In the genomic region with DNA sequence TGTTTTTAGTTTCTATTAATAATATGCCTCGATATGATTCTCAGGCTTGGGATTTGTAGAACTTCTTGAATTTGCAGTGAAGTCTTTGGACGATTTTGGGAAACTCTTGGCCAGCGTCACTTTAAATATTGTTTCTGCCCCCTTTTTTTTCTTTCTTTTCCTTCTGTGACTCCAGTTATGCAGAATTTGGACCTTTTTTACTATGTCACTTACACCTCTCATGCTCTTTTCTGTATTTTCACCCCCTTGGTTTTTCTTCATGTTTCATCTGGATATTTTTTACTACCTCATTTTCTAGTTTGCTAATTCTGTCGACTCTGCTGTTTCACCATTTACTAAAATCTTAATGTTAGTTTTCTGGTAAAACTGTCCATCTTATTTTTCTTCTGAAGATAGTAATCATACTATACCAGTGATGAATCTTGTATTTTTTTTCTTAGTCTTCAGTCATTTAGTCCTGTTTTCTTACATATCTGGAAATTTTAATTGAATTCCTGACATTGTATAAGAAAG, we compare ENCODE assay signal across 2 cellular contexts.
A peak's percentile ranks its signal among the peaks of the same experiment; 100 is the strongest.
TF ChIP-seq lines count a peak whose summit lies in the region.

No MANE protein-coding gene starts in this region.

TF ChIP-seq in HEK293, 187 proteins besides CTCF, POLR2A, EP300 and RAD21:
- TF ChIP-seq ZNF624 (tag by site-specific recombination; IDR thresholded peaks at IDR 0.05) (no peak), ZNF133 (tag by site-specific recombination; IDR thresholded peaks at IDR 0.05) (peak; percentile 93), ZNF521 (tag by site-specific recombination; IDR thresholded peaks at IDR 0.05) (no peak), WT1 (tag by site-specific recombination; IDR thresholded peaks at IDR 0.05) (no peak), GLI4 (tag by site-specific recombination; IDR thresholded peaks at IDR 0.05) (no peak), EGR2 (tag by site-specific recombination; IDR thresholded peaks at IDR 0.05; ENCODE audit: low read depth) (no peak)

TF ChIP-seq in K562, 482 proteins besides CTCF, POLR2A, EP300 and RAD21 (continues in another document):
- TF ChIP-seq U2AF2 (optimal IDR thresholded peaks at IDR 0.05; ENCODE audit: low read depth, low read length) (no peak), ZNF174 (CRISPR knock-in tag; IDR thresholded peaks at IDR 0.05) (no peak), PML (IDR thresholded peaks at IDR 0.05; ENCODE audit: low read length) (no peak), MEIS2 (IDR thresholded peaks at IDR 0.05; ENCODE audit: partially characterized antibody) (no peak), BACH1 (tag; IDR thresholded peaks at IDR 0.05) (no peak), MXI1 (IDR thresholded peaks at IDR 0.05; ENCODE audit: low read depth, low read length) (no peak), ZNF583 (CRISPR knock-in tag; IDR thresholded peaks at IDR 0.05) (no peak), ELF4 (CRISPR knock-in tag; IDR thresholded peaks at IDR 0.05) (no peak), HNRNPUL1 (IDR thresholded peaks at IDR 0.05; ENCODE audit: low read length) (no peak), ZNF121 (CRISPR knock-in tag; conservative IDR thresholded peaks at IDR 0.05) (no peak), GATAD2A (IDR thresholded peaks at IDR 0.05) (no peak), IFI16 (CRISPR knock-in tag; IDR thresholded peaks at IDR 0.05) (no peak), GABPA (tag; conservative IDR thresholded peaks at IDR 0.05; ENCODE audit: low read depth) (no peak), EP400 (IDR thresholded peaks at IDR 0.05) (peak; percentile 24; the same call in 1 of the 2 replicates), MYNN (IDR thresholded peaks at IDR 0.05) (no peak), MYNN (CRISPR knock-in tag; IDR thresholded peaks at IDR 0.05) (no peak), MAFG (tag; conservative IDR thresholded peaks at IDR 0.05) (peak; percentile 78), TBP (optimal IDR thresholded peaks at IDR 0.05; ENCODE audit: low read depth, low read length) (no peak), KHSRP (IDR thresholded peaks at IDR 0.05) (0 out of 2 replicates have a peak, but pooled peaks have one; percentile 9), ZNF224 (CRISPR knock-in tag; IDR thresholded peaks at IDR 0.05) (no peak), ZNF316 (IDR thresholded peaks at IDR 0.05) (peak; percentile 97), ZNF778 (CRISPR knock-in tag; IDR thresholded peaks at IDR 0.05) (no peak), NFATC3 (IDR thresholded peaks at IDR 0.05) (no peak), PHF8 (IDR thresholded peaks at IDR 0.05; ENCODE audit: borderline replicate concordance, low read length) (no peak), TSC22D4 (tag; IDR thresholded peaks at IDR 0.05) (no peak), TOE1 (IDR thresholded peaks at IDR 0.05; ENCODE audit: borderline replicate concordance) (no peak), TOE1 (CRISPR knock-in tag; IDR thresholded peaks at IDR 0.05; ENCODE audit: borderline replicate concordance, low read depth) (no peak), NUFIP1 (IDR thresholded peaks at IDR 0.05; ENCODE audit: partially characterized antibody) (no peak), CXXC5 (CRISPR knock-in tag; IDR thresholded peaks at IDR 0.05) (no peak), PHB2 (IDR thresholded peaks at IDR 0.05; ENCODE audit: low read depth) (0 out of 2 replicates have a peak, but pooled peaks have one; percentile 28), RBBP5 (IDR thresholded peaks at IDR 0.05; ENCODE audit: borderline replicate concordance, insufficient read depth, low read length, poor library complexity, severe bottlenecking) (no peak), SIN3B (IDR thresholded peaks at IDR 0.05; ENCODE audit: low read depth) (no peak), RBM39 (optimal IDR thresholded peaks at IDR 0.05; ENCODE audit: low read depth, low read length) (no peak), THRAP3 (IDR thresholded peaks at IDR 0.05; ENCODE audit: borderline replicate concordance) (peak; percentile 58; the same call in 1 of the 2 replicates), MAFF (IDR thresholded peaks at IDR 0.05; ENCODE audit: low read length) (peak; percentile 44; the same call in 1 of the 2 replicates), ZNF165 (CRISPR knock-in tag; IDR thresholded peaks at IDR 0.05; ENCODE audit: borderline replicate concordance) (no peak), MEF2A (IDR thresholded peaks at IDR 0.05; ENCODE audit: control insufficient read depth, low read depth, low read length) (no peak), ZNF3 (CRISPR knock-in tag; IDR thresholded peaks at IDR 0.05) (no peak), SMARCA4 (IDR thresholded peaks at IDR 0.05) (no peak), NONO (IDR thresholded peaks at IDR 0.05; ENCODE audit: low read depth in 2 of 2, low read length in 1 of 2) (no peak), ZNF75A (CRISPR knock-in tag; IDR thresholded peaks at IDR 0.05) (no peak), DIDO1 (tag; IDR thresholded peaks at IDR 0.05; ENCODE audit: low read depth) (no peak), CHCHD3 (CRISPR knock-in tag; IDR thresholded peaks at IDR 0.05) (no peak), RBM25 (IDR thresholded peaks at IDR 0.05; ENCODE audit: low read depth, low read length, severe bottlenecking) (no peak), LARP7 (IDR thresholded peaks at IDR 0.05) (0 out of 2 replicates have a peak, but pooled peaks have one; percentile 64), RBM22 (IDR thresholded peaks at IDR 0.05; ENCODE audit: low read depth, low read length, poor library complexity, severe bottlenecking) (no peak)
- TF ChIP-seq, protein P1, sequence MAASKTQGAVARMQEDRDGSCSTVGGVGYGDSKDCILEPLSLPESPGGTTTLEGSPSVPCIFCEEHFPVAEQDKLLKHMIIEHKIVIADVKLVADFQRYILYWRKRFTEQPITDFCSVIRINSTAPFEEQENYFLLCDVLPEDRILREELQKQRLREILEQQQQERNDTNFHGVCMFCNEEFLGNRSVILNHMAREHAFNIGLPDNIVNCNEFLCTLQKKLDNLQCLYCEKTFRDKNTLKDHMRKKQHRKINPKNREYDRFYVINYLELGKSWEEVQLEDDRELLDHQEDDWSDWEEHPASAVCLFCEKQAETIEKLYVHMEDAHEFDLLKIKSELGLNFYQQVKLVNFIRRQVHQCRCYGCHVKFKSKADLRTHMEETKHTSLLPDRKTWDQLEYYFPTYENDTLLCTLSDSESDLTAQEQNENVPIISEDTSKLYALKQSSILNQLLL (CRISPR knock-in tag; IDR thresholded peaks at IDR 0.05; ENCODE audit: borderline replicate concordance), result no peak
- TF ChIP-seq, protein P2, sequence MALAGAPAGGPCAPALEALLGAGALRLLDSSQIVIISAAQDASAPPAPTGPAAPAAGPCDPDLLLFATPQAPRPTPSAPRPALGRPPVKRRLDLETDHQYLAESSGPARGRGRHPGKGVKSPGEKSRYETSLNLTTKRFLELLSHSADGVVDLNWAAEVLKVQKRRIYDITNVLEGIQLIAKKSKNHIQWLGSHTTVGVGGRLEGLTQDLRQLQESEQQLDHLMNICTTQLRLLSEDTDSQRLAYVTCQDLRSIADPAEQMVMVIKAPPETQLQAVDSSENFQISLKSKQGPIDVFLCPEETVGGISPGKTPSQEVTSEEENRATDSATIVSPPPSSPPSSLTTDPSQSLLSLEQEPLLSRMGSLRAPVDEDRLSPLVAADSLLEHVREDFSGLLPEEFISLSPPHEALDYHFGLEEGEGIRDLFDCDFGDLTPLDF (CRISPR knock-in tag; IDR thresholded peaks at IDR 0.05), result no peak
- TF ChIP-seq, protein P3, sequence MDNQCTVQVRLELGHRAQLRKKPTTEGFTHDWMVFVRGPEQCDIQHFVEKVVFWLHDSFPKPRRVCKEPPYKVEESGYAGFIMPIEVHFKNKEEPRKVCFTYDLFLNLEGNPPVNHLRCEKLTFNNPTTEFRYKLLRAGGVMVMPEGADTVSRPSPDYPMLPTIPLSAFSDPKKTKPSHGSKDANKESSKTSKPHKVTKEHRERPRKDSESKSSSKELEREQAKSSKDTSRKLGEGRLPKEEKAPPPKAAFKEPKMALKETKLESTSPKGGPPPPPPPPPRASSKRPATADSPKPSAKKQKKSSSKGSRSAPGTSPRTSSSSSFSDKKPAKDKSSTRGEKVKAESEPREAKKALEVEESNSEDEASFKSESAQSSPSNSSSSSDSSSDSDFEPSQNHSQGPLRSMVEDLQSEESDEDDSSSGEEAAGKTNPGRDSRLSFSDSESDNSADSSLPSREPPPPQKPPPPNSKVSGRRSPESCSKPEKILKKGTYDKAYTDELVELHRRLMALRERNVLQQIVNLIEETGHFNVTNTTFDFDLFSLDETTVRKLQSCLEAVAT (IDR thresholded peaks at IDR 0.05), result 0 out of 4 replicates have a peak, but pooled peaks of 1 of the 2 experiments have one; percentile 41
- TF ChIP-seq, protein P4, sequence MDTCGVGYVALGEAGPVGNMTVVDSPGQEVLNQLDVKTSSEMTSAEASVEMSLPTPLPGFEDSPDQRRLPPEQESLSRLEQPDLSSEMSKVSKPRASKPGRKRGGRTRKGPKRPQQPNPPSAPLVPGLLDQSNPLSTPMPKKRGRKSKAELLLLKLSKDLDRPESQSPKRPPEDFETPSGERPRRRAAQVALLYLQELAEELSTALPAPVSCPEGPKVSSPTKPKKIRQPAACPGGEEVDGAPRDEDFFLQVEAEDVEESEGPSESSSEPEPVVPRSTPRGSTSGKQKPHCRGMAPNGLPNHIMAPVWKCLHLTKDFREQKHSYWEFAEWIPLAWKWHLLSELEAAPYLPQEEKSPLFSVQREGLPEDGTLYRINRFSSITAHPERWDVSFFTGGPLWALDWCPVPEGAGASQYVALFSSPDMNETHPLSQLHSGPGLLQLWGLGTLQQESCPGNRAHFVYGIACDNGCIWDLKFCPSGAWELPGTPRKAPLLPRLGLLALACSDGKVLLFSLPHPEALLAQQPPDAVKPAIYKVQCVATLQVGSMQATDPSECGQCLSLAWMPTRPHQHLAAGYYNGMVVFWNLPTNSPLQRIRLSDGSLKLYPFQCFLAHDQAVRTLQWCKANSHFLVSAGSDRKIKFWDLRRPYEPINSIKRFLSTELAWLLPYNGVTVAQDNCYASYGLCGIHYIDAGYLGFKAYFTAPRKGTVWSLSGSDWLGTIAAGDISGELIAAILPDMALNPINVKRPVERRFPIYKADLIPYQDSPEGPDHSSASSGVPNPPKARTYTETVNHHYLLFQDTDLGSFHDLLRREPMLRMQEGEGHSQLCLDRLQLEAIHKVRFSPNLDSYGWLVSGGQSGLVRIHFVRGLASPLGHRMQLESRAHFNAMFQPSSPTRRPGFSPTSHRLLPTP (IDR thresholded peaks at IDR 0.05; ENCODE audit: borderline replicate concordance, extremely low read depth, insufficient read length), result no peak
- TF ChIP-seq, protein P5, sequence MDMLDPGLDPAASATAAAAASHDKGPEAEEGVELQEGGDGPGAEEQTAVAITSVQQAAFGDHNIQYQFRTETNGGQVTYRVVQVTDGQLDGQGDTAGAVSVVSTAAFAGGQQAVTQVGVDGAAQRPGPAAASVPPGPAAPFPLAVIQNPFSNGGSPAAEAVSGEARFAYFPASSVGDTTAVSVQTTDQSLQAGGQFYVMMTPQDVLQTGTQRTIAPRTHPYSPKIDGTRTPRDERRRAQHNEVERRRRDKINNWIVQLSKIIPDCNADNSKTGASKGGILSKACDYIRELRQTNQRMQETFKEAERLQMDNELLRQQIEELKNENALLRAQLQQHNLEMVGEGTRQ (CRISPR knock-in tag; IDR thresholded peaks at IDR 0.05), result no peak
- TF ChIP-seq, protein P6, sequence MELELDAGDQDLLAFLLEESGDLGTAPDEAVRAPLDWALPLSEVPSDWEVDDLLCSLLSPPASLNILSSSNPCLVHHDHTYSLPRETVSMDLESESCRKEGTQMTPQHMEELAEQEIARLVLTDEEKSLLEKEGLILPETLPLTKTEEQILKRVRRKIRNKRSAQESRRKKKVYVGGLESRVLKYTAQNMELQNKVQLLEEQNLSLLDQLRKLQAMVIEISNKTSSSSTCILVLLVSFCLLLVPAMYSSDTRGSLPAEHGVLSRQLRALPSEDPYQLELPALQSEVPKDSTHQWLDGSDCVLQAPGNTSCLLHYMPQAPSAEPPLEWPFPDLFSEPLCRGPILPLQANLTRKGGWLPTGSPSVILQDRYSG (tag; conservative IDR thresholded peaks at IDR 0.05; ENCODE audit: low read depth), result no peak
- TF ChIP-seq, protein P7, sequence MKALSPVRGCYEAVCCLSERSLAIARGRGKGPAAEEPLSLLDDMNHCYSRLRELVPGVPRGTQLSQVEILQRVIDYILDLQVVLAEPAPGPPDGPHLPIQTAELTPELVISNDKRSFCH (CRISPR knock-in tag; IDR thresholded peaks at IDR 0.05), result no peak
- TF ChIP-seq, protein P7 (tag; IDR thresholded peaks at IDR 0.05), result no peak
